In genomic region chr17:77352996-77353395, GRCh38 we compare ENCODE assay signal across 19 cellular contexts.
DNase-seq lines count a peak whose midpoint lies in the region; ATAC-seq and TF ChIP-seq lines count a peak whose summit lies in the region.
"Had no signal": no experiment of that assay in that cellular context is flagged by ENCODE, and none has a peak within 500 bp of the region (broad histone marks: within the 10 kb centered on the region; RNA-seq: fewer than 3 reads in every experiment).

No MANE protein-coding gene starts in this region.

- no peak overlapping the region for H3K4me2 ChIP-seq in GM23248 (ENCODE audit: unreplicated experiment)
- no peak overlapping the region for H3K4me2 ChIP-seq in trophoblast cell (ENCODE audit: low read length)

- no peak overlapping the region for H2BK12ac ChIP-seq in trophoblast cell (ENCODE audit: low read length)

- H3F3A ChIP-seq in GM23248 (ENCODE audit: insufficient read depth): peaks cover 57% of the 10 kb centered on the region

- no peak for TF ChIP-seq CTCF in esophagus muscularis mucosa (IDR thresholded peaks at IDR 0.05)
- TF ChIP-seq CTCF in nephron progenitor cell (IDR thresholded peaks at IDR 0.05): no peak

- H3K4ac ChIP-seq in trophoblast cell (ENCODE audit: low read depth, low read length): no peak overlapping the region

- DNase-seq in AG08396 (ENCODE audit: low spot score) (peak; percentile 0), GM23248 (no peak), esophagus muscularis mucosa (ENCODE audit: extremely low spot score) (peak; percentile 47), sciatic nerve (ENCODE audit: low spot score) (peak; percentile 34), nephron progenitor cell (no peak), NCI-H2227 (lab: John Stamatoyannopoulos, UW; ENCODE audit: unreplicated experiment) (no peak), trophoblast cell (no peak)
- DNase-seq in activated T-cell treated with anti-CD3 and anti-CD28 coated beads, Interleukin-2, amount 50 U/mL, for 4 hours: no peak
- DNase-seq: body of pancreas, foreskin melanocyte, GDM1, MM.1S, NCI-H187, NCI-H446, right cardiac atrium had no signal

- no peak overlapping the region for H3K18ac ChIP-seq in trophoblast cell (ENCODE audit: low read length)

- ATAC-seq in sciatic nerve: no peak
- no peak for ATAC-seq in activated T-cell treated with anti-CD3 and anti-CD28 coated beads, Interleukin-2, amount 50 U/mL, for 4 hours
- ATAC-seq: activated naive CD4-positive, alpha-beta T cell treated with anti-CD3 and anti-CD28 coated beads, Interleukin-2, amount 50 U/mL, for 72 hours; body of pancreas; right cardiac atrium had no signal

- WGBS in GM23248 (ENCODE audit: low coverage in 1 of 2, low lambda C conversion rate in 2 of 2, missing lambda C conversion rate in 2 of 2), 2 experiments: 96 to 100% methylated on average over 6 of the region's 6 CpGs
- WGBS in esophagus muscularis mucosa: 95% methylated on average over 6 of the region's 6 CpGs
- WGBS in trophoblast cell (ENCODE audit: extremely low coverage, insufficient coverage, insufficient read length): no CpG with 5 or more reads among the region's 6 CpGs

- no peak overlapping the region for H3K9ac ChIP-seq in GM23248
- no peak overlapping the region for H3K9ac ChIP-seq in trophoblast cell (ENCODE audit: low read length)

- no peak overlapping the region for H4K91ac ChIP-seq in trophoblast cell (ENCODE audit: low read depth, low read length)

- H2AK5ac ChIP-seq in trophoblast cell (ENCODE audit: low read length): no peak overlapping the region

- peaks cover 4% of the 10 kb centered on the region for H3K9me3 Mint-ChIP-seq in nephron progenitor cell
- no peaks in the 10 kb centered on the region for H3K9me3 Mint-ChIP-seq in activated T-cell treated with anti-CD3 and anti-CD28 coated beads, Interleukin-2, amount 50 U/mL, for 4 hours
- H3K9me3 Mint-ChIP-seq: activated naive CD4-positive, alpha-beta T cell treated with anti-CD3 and anti-CD28 coated beads, Interleukin-2, amount 50 U/mL, for 72 hours; dendritic cell treated with granulocyte-macrophage colony-stimulating factor and Interleukin-4, amounts not matched to agents 40 ng/mL and 50 ng/mL, for 4 days had no signal

- H3K79me1 ChIP-seq in trophoblast cell (ENCODE audit: low read length): no peaks in the 10 kb centered on the region

- intact Hi-C loops in esophagus muscularis mucosa (cut with DNase I) (no loop called here), sciatic nerve (cut with DNase I) (no loop called here)

- H3K27ac ChIP-seq in GM23248 (peak overlapping the region; percentile 96), esophagus muscularis mucosa (replicated peaks in 1 of 4) (peak overlapping the region in 3 of 4 donors; percentile 19 to 75 (median 59)), trophoblast cell (ENCODE audit: low read depth, low read length) (no peak overlapping the region)
- H3K27ac ChIP-seq: body of pancreas had no signal

- H3K23ac ChIP-seq in trophoblast cell (ENCODE audit: low read length): no peak overlapping the region

- peaks cover 63% of the 10 kb centered on the region for H3K4me1 Mint-ChIP-seq in nephron progenitor cell
- H3K4me1 Mint-ChIP-seq in activated T-cell treated with anti-CD3 and anti-CD28 coated beads, Interleukin-2, amount 50 U/mL, for 4 hours (ENCODE audit: low read depth): peaks cover 24% of the 10 kb centered on the region

- H3K36me3 ChIP-seq in GM23248 (ENCODE audit: low read depth) (no peaks in the 10 kb centered on the region), esophagus muscularis mucosa (no peaks in the 10 kb centered on the region), trophoblast cell (ENCODE audit: control insufficient read depth in 1 of 2, insufficient read depth in 2 of 2, low read length in 2 of 2) (no peaks in the 10 kb centered on the region)

- H4K12ac ChIP-seq in trophoblast cell (ENCODE audit: low read depth, low read length): no peak overlapping the region

- no peaks in the 10 kb centered on the region for H4K20me1 ChIP-seq in GM23248 (ENCODE audit: insufficient read depth)

- no peak overlapping the region for H3K27ac Mint-ChIP-seq in nephron progenitor cell
- H3K27ac Mint-ChIP-seq: activated naive CD4-positive, alpha-beta T cell treated with anti-CD3 and anti-CD28 coated beads, Interleukin-2, amount 50 U/mL, for 72 hours; B cell; dendritic cell treated with granulocyte-macrophage colony-stimulating factor and Interleukin-4, amounts not matched to agents 40 ng/mL and 50 ng/mL, for 4 days had no signal

- H3K9me3 ChIP-seq in GM23248 (ENCODE audit: low read depth) (no peaks in the 10 kb centered on the region), esophagus muscularis mucosa (no peaks in the 10 kb centered on the region), trophoblast cell (ENCODE audit: insufficient read depth, low read depth, low read length) (peaks cover 3% of the 10 kb centered on the region)
- H3K9me3 ChIP-seq: body of pancreas had no signal

- no peak overlapping the region for H3K14ac ChIP-seq in trophoblast cell (ENCODE audit: low read length)

- H2BK5ac ChIP-seq in trophoblast cell (ENCODE audit: low read depth, low read length, poor library complexity): no peak overlapping the region

- H3K27me3 Mint-ChIP-seq in nephron progenitor cell (ENCODE audit: low read depth, poor library complexity): peaks cover 12% of the 10 kb centered on the region
- H3K27me3 Mint-ChIP-seq in activated T-cell treated with anti-CD3 and anti-CD28 coated beads, Interleukin-2, amount 50 U/mL, for 4 hours (ENCODE audit: low read depth): no peaks in the 10 kb centered on the region
- H3K27me3 Mint-ChIP-seq: B cell; dendritic cell treated with granulocyte-macrophage colony-stimulating factor and Interleukin-4, amounts not matched to agents 40 ng/mL and 50 ng/mL, for 4 days had no signal

- H3K4me3 ChIP-seq in GM23248 (no peak overlapping the region), esophagus muscularis mucosa (no peak overlapping the region), trophoblast cell (ENCODE audit: low read depth, low read length) (no peak overlapping the region)
- H3K4me3 ChIP-seq: body of pancreas, GM12878 had no signal

- H3K36me3 Mint-ChIP-seq in nephron progenitor cell (ENCODE audit: low read depth): no peaks in the 10 kb centered on the region
- H3K36me3 Mint-ChIP-seq in activated T-cell treated with anti-CD3 and anti-CD28 coated beads, Interleukin-2, amount 50 U/mL, for 4 hours (ENCODE audit: insufficient read depth): no peaks in the 10 kb centered on the region
- H3K36me3 Mint-ChIP-seq: activated naive CD4-positive, alpha-beta T cell treated with anti-CD3 and anti-CD28 coated beads, Interleukin-2, amount 50 U/mL, for 72 hours had no signal

- H2BK120ac ChIP-seq in trophoblast cell (ENCODE audit: insufficient read depth, low read length, poor library complexity): no peak overlapping the region

- no peak overlapping the region for H3K4me3 Mint-ChIP-seq in nephron progenitor cell
- no peak overlapping the region for H3K4me3 Mint-ChIP-seq in activated T-cell treated with anti-CD3 and anti-CD28 coated beads, Interleukin-2, amount 50 U/mL, for 4 hours
- H3K4me3 Mint-ChIP-seq: B cell; dendritic cell treated with granulocyte-macrophage colony-stimulating factor and Interleukin-4, amounts not matched to agents 40 ng/mL and 50 ng/mL, for 4 days had no signal

- no peaks in the 10 kb centered on the region for H3K9me2 ChIP-seq in GM23248 (ENCODE audit: insufficient read depth)

- H3K79me2 ChIP-seq in GM23248 (ENCODE audit: insufficient read depth): peaks cover 77% of the 10 kb centered on the region
- no peaks in the 10 kb centered on the region for H3K79me2 ChIP-seq in trophoblast cell (ENCODE audit: control insufficient read depth, insufficient read depth, low read length, poor library complexity)

- H4K8ac ChIP-seq in trophoblast cell (ENCODE audit: low read depth, low read length): no peak overlapping the region

- H3K27me3 ChIP-seq in GM23248 (replicated peaks; ENCODE audit: insufficient read depth): no peaks in the 10 kb centered on the region
- no peaks in the 10 kb centered on the region for H3K27me3 ChIP-seq in esophagus muscularis mucosa
- no peaks in the 10 kb centered on the region for H3K27me3 ChIP-seq in trophoblast cell (ENCODE audit: insufficient read depth, low read length)
- H3K27me3 ChIP-seq: body of pancreas had no signal

- H2AFZ ChIP-seq in GM23248 (no peak overlapping the region), trophoblast cell (ENCODE audit: insufficient read depth, low read length, poor library complexity) (no peak overlapping the region)

- H3K4me1 ChIP-seq in GM23248 (ENCODE audit: insufficient read depth) (peaks cover 26% of the 10 kb centered on the region), esophagus muscularis mucosa (peaks cover 39 to 70% (median 66%) of the 10 kb centered on the region in 4 donors), trophoblast cell (ENCODE audit: control insufficient read depth in 1 of 2, insufficient read depth in 2 of 2, low read length in 2 of 2) (no peaks in the 10 kb centered on the region)

- no peak for TF ChIP-seq EP300 in esophagus muscularis mucosa (IDR thresholded peaks at IDR 0.05)

- in situ Hi-C loops in GM23248 (cut with MboI): no loop called here

- no peak for TF ChIP-seq POLR2A in esophagus muscularis mucosa (IDR thresholded peaks at IDR 0.05; ENCODE audit: low read depth)

Comparison
In these comparisons a context has a peak if more than half of its experiments do, and no peak if none do; other contexts are left out.
1. DNase-seq: peak in AG08396 (single experiment), esophagus muscularis mucosa (single experiment) and sciatic nerve (single experiment); none in GM23248 (single experiment), nephron progenitor cell (single experiment), NCI-H2227 (single experiment), activated T-cell treated with anti-CD3 and anti-CD28 coated beads, Interleukin-2, amount 50 U/mL, for 4 hours (single experiment) and trophoblast cell (0 of 2).